13 cellular contexts compared by ENCODE assay signal in genomic region chr5:14444988-14445387, GRCh38.
DNase-seq lines count a peak whose midpoint lies in the region; ATAC-seq and TF ChIP-seq lines count a peak whose summit lies in the region.
"Had no signal": no experiment of that assay in that cellular context is flagged by ENCODE, and none has a peak within 500 bp of the region (broad histone marks: within the 10 kb centered on the region; RNA-seq: fewer than 3 reads in every experiment).

No MANE protein-coding gene starts in this region.

- no peaks in the 10 kb centered on the region for H3K79me1 ChIP-seq in mesenchymal stem cell (replicated peaks; ENCODE audit: low read length, poor library complexity, severe bottlenecking)

- no peak overlapping the region for H2AFZ ChIP-seq in mesenchymal stem cell (ENCODE audit: low read depth, low read length)

- no peak overlapping the region for H3K4me2 ChIP-seq in mesenchymal stem cell (ENCODE audit: low read length, poor library complexity, severe bottlenecking)

- no peak for DNase-seq in heart right ventricle
- no peak for DNase-seq in Right ventricle myocardium inferior (ENCODE audit: missing footprints)
- no peak for DNase-seq in breast epithelium (ENCODE audit: low spot score in 2 of 2)
- peak; percentile 38 for DNase-seq in mesenchymal stem cell
- DNase-seq in uterus = no peak
- DNase-seq in activated naive CD4-positive, alpha-beta T cell treated with Interleukin-2 at 50 U/mL for 16 hours = no peak
- no peak for DNase-seq in middle frontal gyrus (ENCODE audit: extremely low spot score, low spot score)
- DNase-seq: activated T-cell treated with anti-CD3 and anti-CD28 coated beads, Interleukin-2, amount 50 U/mL, for 48 hours; central memory CD4-positive, alpha-beta T cell; NCI-H2029; WERI-Rb-1 had no signal

- no peak overlapping the region for H3K4ac ChIP-seq in mesenchymal stem cell (ENCODE audit: low read depth in 1 of 2, low read length in 2 of 2)

- TF ChIP-seq POLR2A in breast epithelium (IDR thresholded peaks at IDR 0.05) (no peak), uterus (IDR thresholded peaks at IDR 0.05) (no peak)

- no peak for TF ChIP-seq CTCF in heart right ventricle (IDR thresholded peaks at IDR 0.05)
- no peak for TF ChIP-seq CTCF in breast epithelium (IDR thresholded peaks at IDR 0.05)
- no peak for TF ChIP-seq CTCF in uterus (IDR thresholded peaks at IDR 0.05)

- H3K9ac ChIP-seq in mesenchymal stem cell (ENCODE audit: low read length) = peak overlapping the region; percentile 97

- H3K9me3 ChIP-seq in heart right ventricle (no peaks in the 10 kb centered on the region), breast epithelium (no peaks in the 10 kb centered on the region), mesenchymal stem cell (ENCODE audit: control insufficient read depth, low read length) (no peaks in the 10 kb centered on the region), uterus (no peaks in the 10 kb centered on the region)

- no peak overlapping the region for H4K91ac ChIP-seq in mesenchymal stem cell (ENCODE audit: low read length)

- no peak overlapping the region for H3K18ac ChIP-seq in mesenchymal stem cell (ENCODE audit: low read depth in 1 of 2, low read length in 2 of 2)

- H3K36me3 ChIP-seq in heart right ventricle (peaks cover 0 to 10% (median 0%) of the 10 kb centered on the region in 9 donors), breast epithelium (no peaks in the 10 kb centered on the region), mesenchymal stem cell (ENCODE audit: control insufficient read depth in 1 of 2, insufficient read depth in 2 of 2, low read depth in 1 of 2, low read length in 2 of 2) (peaks cover 3 to 48% of the 10 kb centered on the region in 2 experiments), uterus (no peaks in the 10 kb centered on the region)
- H3K36me3 ChIP-seq: WERI-Rb-1 had no signal

- no peak overlapping the region for H2BK12ac ChIP-seq in mesenchymal stem cell (ENCODE audit: low read length in 2 of 2)

- no peak overlapping the region for H3K14ac ChIP-seq in mesenchymal stem cell (ENCODE audit: low read length in 2 of 2)

- peak overlapping the region; percentile 12 for H2BK120ac ChIP-seq in mesenchymal stem cell (ENCODE audit: low read depth, low read length)

- H3K4me1 ChIP-seq in heart right ventricle (peaks cover 18 to 79% (median 64%) of the 10 kb centered on the region in 9 donors), breast epithelium (peaks cover 0 to 5% of the 10 kb centered on the region in 2 donors), mesenchymal stem cell (ENCODE audit: control insufficient read depth, insufficient read depth, low read depth, low read length) (peaks cover 33% of the 10 kb centered on the region), uterus (peaks cover 9 to 14% of the 10 kb centered on the region in 2 donors)

- ATAC-seq in heart right ventricle = no peak
- no peak for ATAC-seq in Right ventricle myocardium inferior
- no peak for ATAC-seq in esophagus mucosa

- H3K27me3 ChIP-seq in heart right ventricle (no peaks in the 10 kb centered on the region), breast epithelium (no peaks in the 10 kb centered on the region), mesenchymal stem cell (ENCODE audit: control insufficient read depth in 1 of 2, insufficient read depth in 1 of 2, low read length in 2 of 2) (no peaks in the 10 kb centered on the region), uterus (no peaks in the 10 kb centered on the region)

- intact Hi-C loops in heart right ventricle (cut with DNase I) = loop anchor here in 4 of 10 donors (2.0 to 5.0 kb wide), 3 partner anchors 14 to 38 kb away; no protein-coding TSS in a partner anchor
- intact Hi-C loops in Right ventricle myocardium inferior (cut with DNase I) = loop anchor here (5.0 kb wide), 1 partner anchor 38 kb away; no protein-coding TSS in a partner anchor
- intact Hi-C loops in breast epithelium (cut with DNase I; ENCODE audit: low total_unique reads) = no loop called here
- intact Hi-C loops in uterus (cut with DNase I; ENCODE audit: low total_unique reads) = no loop called here

- 56 to 62% methylated on average over 4 of the region's 4 CpGs for WGBS in heart right ventricle, 2 donors
- WGBS in mesenchymal stem cell = 31% methylated on average over 3 of the region's 4 CpGs

- H2BK5ac ChIP-seq in mesenchymal stem cell (ENCODE audit: low read depth, low read length, poor library complexity, severe bottlenecking) = no peak overlapping the region

- H3K27ac ChIP-seq in heart right ventricle (peak overlapping the region in 7 of 10 donors; percentile 7 to 79 (median 63)), breast epithelium (peak overlapping the region; percentile 60 to 72), mesenchymal stem cell (ENCODE audit: low read length, poor library complexity, severe bottlenecking) (peak overlapping the region; percentile 67), uterus (peak overlapping the region; percentile 54 to 61)
- H3K27ac ChIP-seq: WERI-Rb-1 had no signal

- H3K23ac ChIP-seq in mesenchymal stem cell (ENCODE audit: low read length in 2 of 2) = no peak overlapping the region

- H3K4me3 ChIP-seq in heart right ventricle (no peak overlapping the region), breast epithelium (peak overlapping the region in 1 of 3 donors; percentile 8), mesenchymal stem cell (ENCODE audit: insufficient read depth in 1 of 2, low read depth in 1 of 2, low read length in 2 of 2) (peak overlapping the region in 1 of 2 experiments; percentile 97), uterus (no peak overlapping the region)
- H3K4me3 ChIP-seq: skin epidermis had no signal

- H2AK5ac ChIP-seq in mesenchymal stem cell (ENCODE audit: low read length, severe bottlenecking) = no peak overlapping the region

- H4K8ac ChIP-seq in mesenchymal stem cell (ENCODE audit: low read length) = no peak overlapping the region

- no peak overlapping the region for H2BK15ac ChIP-seq in mesenchymal stem cell (ENCODE audit: low read depth, poor library complexity, severe bottlenecking)
